Comparison of ENCODE assay signal across 12 cellular contexts in genomic region chr15:61169904-61170695, GRCh38. TPM values are rescaled to one million over a fixed set of nuclear protein-coding genes. Genes with fewer than 3 reads are reported as not detected.
DNase-seq lines count a peak whose midpoint lies in the region; ATAC-seq, FAIRE-seq and TF ChIP-seq lines count a peak whose summit lies in the region.
"Had no signal": no experiment of that assay in that cellular context is flagged by ENCODE, and none has a peak within 500 bp of the region (broad histone marks: within the 10 kb centered on the region; RNA-seq: fewer than 3 reads in every experiment).

No MANE protein-coding gene starts in this region.

- no peak overlapping the region for H3K56ac ChIP-seq in H9 (ENCODE audit: insufficient read length, low read depth, low read length)

- H3K4me3 ChIP-seq in WERI-Rb-1 (ENCODE audit: low read depth, low read length) (peak overlapping the region; percentile 8; the same call in 1 of the 2 replicates), iPS-20b (ENCODE audit: low read length) (peak overlapping the region; percentile 12; the same call in 1 of the 2 replicates), colonic mucosa (no peak overlapping the region), kidney (ENCODE audit: low read length in 2 of 2) (no peak overlapping the region)
- H3K4me3 ChIP-seq: body of pancreas, suprapubic skin had no signal

- H2BK120ac ChIP-seq in H9 (ENCODE audit: low read depth, low read length, poor library complexity, severe bottlenecking) = no peak overlapping the region

- H2AK5ac ChIP-seq in H9 (ENCODE audit: insufficient read length, low read length) = no peak overlapping the region

- no peak overlapping the region for H4K5ac ChIP-seq in H9 (ENCODE audit: insufficient read length, low read depth, low read length)

- no peak overlapping the region for H3T11ph ChIP-seq in H9 (ENCODE audit: low read length)

- no peaks in the 10 kb centered on the region for H3K23me2 ChIP-seq in H9 (ENCODE audit: insufficient read length, low read depth, low read length, poor library complexity, severe bottlenecking)

- H4K91ac ChIP-seq in H9 (ENCODE audit: insufficient read length, low read depth, low read length) = no peak overlapping the region

- peak overlapping the region; percentile 39 to 79 (median 41); a peak in 6 of 7 replicates for H3K27ac Mint-ChIP-seq in H9

- H3K23ac ChIP-seq in H9 (ENCODE audit: insufficient read length, low read depth, low read length) = no peak overlapping the region

- H2BK12ac ChIP-seq in H9 (ENCODE audit: insufficient read length, low read depth, low read length) = no peak overlapping the region

- H2BK15ac ChIP-seq in H9 (ENCODE audit: low read depth, low read length) = no peak overlapping the region

- no peak overlapping the region for H2BK5ac ChIP-seq in H9 (ENCODE audit: insufficient read length, low read length)

- H3K4me3 Mint-ChIP-seq in H9 = peak overlapping the region in 1 of 2 experiments; percentile 45; a peak in 4 of 5 replicates

- H3K9ac ChIP-seq in H9 (ENCODE audit: extremely low read depth, insufficient read length, low read length) (no peak overlapping the region), iPS-20b (ENCODE audit: low read depth, low read length) (peak overlapping the region; percentile 60; the same call in 1 of the 2 replicates), colonic mucosa (ENCODE audit: low read depth in 2 of 2, low read length in 2 of 2) (no peak overlapping the region), kidney (ENCODE audit: low read length in 2 of 2) (no peak overlapping the region)

- H3K4me2 ChIP-seq in H9 (ENCODE audit: insufficient read depth, insufficient read length, low read length) = peak overlapping the region; percentile 31

- peaks cover 69 to 72% of the 10 kb centered on the region in 2 experiments for H3K4me1 Mint-ChIP-seq in H9

- peak; percentile 72 for ATAC-seq in GM18498 (IDR thresholded peaks at IDR 0.05; ENCODE audit: unreplicated experiment)
- ATAC-seq: body of pancreas had no signal

- H2AFZ ChIP-seq in H9 (ENCODE audit: low read length) = no peak overlapping the region

- no peaks in the 10 kb centered on the region; the same call in 1 of the 2 replicates for H3K27me3 Mint-ChIP-seq in H9 (ENCODE audit: low read depth)

- FAIRE-seq in kidney (lab: Jason Lieb, UNC) = no peak
- FAIRE-seq: H54 had no signal

- no peak overlapping the region for H3K18ac ChIP-seq in H9 (ENCODE audit: insufficient read length, low read depth, low read length)

- H3K9me3 ChIP-seq in H9 (ENCODE audit: control insufficient read depth, low read depth, low read length) (no peaks in the 10 kb centered on the region), WERI-Rb-1 (ENCODE audit: severe bottlenecking) (no peaks in the 10 kb centered on the region), iPS-20b (ENCODE audit: insufficient read depth, low read depth, low read length) (no peaks in the 10 kb centered on the region), colonic mucosa (no peaks in the 10 kb centered on the region), kidney (ENCODE audit: control insufficient read depth in 1 of 2, low read length in 2 of 2) (no peaks in the 10 kb centered on the region)
- H3K9me3 ChIP-seq: body of pancreas, suprapubic skin had no signal

- no peaks in the 10 kb centered on the region for H3K36me3 ChIP-seq in WERI-Rb-1
- no peaks in the 10 kb centered on the region for H3K36me3 ChIP-seq in iPS-20b (ENCODE audit: insufficient read depth, low read depth, low read length)
- no peaks in the 10 kb centered on the region for H3K36me3 ChIP-seq in colonic mucosa
- no peaks in the 10 kb centered on the region for H3K36me3 ChIP-seq in kidney (ENCODE audit: control insufficient read depth in 1 of 2, insufficient read depth in 2 of 2, low read length in 2 of 2)
- H3K36me3 ChIP-seq: suprapubic skin had no signal

- DNase-seq in H9 (no peak), WERI-Rb-1 (peak; percentile 80), colonic mucosa (no peak), kidney (no peak), midbrain (lab: John Stamatoyannopoulos, UW) (no peak)
- DNase-seq: body of pancreas, foreskin melanocyte had no signal

- H3K9me3 Mint-ChIP-seq in H9 = 0 out of 5 replicates have a peak, but pooled peaks cover 0 to 3% of the 10 kb centered on the region in 2 experiments

- H4K8ac ChIP-seq in H9 (replicated peaks; ENCODE audit: insufficient read length, low read depth, low read length) = no peak overlapping the region

- H3K27me3 ChIP-seq in H9 (ENCODE audit: insufficient read depth, low read length) (no peaks in the 10 kb centered on the region), WERI-Rb-1 (ENCODE audit: insufficient read depth, low read depth, severe bottlenecking) (no peaks in the 10 kb centered on the region), iPS-20b (ENCODE audit: insufficient read depth, low read length) (no peaks in the 10 kb centered on the region), colonic mucosa (no peaks in the 10 kb centered on the region)
- H3K27me3 ChIP-seq: body of pancreas, suprapubic skin had no signal

- no peak overlapping the region for H3K4ac ChIP-seq in H9 (ENCODE audit: low read depth, low read length)

- H3K4me1 ChIP-seq in H9 (ENCODE audit: insufficient read depth, low read length) (peaks cover 40% of the 10 kb centered on the region), iPS-20b (ENCODE audit: insufficient read depth, low read length) (peaks cover 52% of the 10 kb centered on the region), colonic mucosa (no peaks in the 10 kb centered on the region), kidney (ENCODE audit: control insufficient read depth in 1 of 2, insufficient read depth in 1 of 2, low read depth in 1 of 2, low read length in 2 of 2) (peaks cover 0 to 2% of the 10 kb centered on the region in 2 donors)
- H3K4me1 ChIP-seq: body of pancreas had no signal

- no peaks in the 10 kb centered on the region; a peak in 2 of 7 replicates for H3K36me3 Mint-ChIP-seq in H9 (ENCODE audit: insufficient read depth in 1 of 3, low read depth in 3 of 3)
- H3K36me3 Mint-ChIP-seq: IgD-negative memory B cell had no signal

- WGBS in H9 (ENCODE audit: extremely low coverage, insufficient read length, low lambda C conversion rate) = no CpG with 5 or more reads among the region's 9 CpGs

- H3K79me2 ChIP-seq in H9 (ENCODE audit: insufficient read depth, low read length) = no peaks in the 10 kb centered on the region

- H3K27ac ChIP-seq in H9 (ENCODE audit: insufficient read length, low read depth, low read length) (peak overlapping the region; percentile 88), WERI-Rb-1 (peak overlapping the region; percentile 70), iPS-20b (ENCODE audit: low read length) (peak overlapping the region; percentile 68), colonic mucosa (no peak overlapping the region), kidney (ENCODE audit: low read depth in 2 of 2, low read length in 2 of 2) (no peak overlapping the region)
- H3K27ac ChIP-seq: body of pancreas, suprapubic skin had no signal

- TF ChIP-seq CTCF in H9 (conservative IDR thresholded peaks at IDR 0.05) (no peak), WERI-Rb-1 (IDR thresholded peaks at IDR 0.05; ENCODE audit: low read depth, low read length) (no peak), colonic mucosa (IDR thresholded peaks at IDR 0.05) (no peak), kidney (IDR thresholded peaks at IDR 0.05; ENCODE audit: borderline replicate concordance, extremely low read depth, insufficient read depth) (no peak)

- H2BK20ac ChIP-seq in H9 (ENCODE audit: low read depth, low read length, poor library complexity, severe bottlenecking) = peak overlapping the region; percentile 94

- no peaks in the 10 kb centered on the region for H3K79me1 ChIP-seq in H9 (ENCODE audit: insufficient read depth, low read depth, low read length, poor library complexity, severe bottlenecking)

- no peaks in the 10 kb centered on the region for H4K20me1 ChIP-seq in H9 (ENCODE audit: control insufficient read depth, insufficient read depth, insufficient read length)

- no peak overlapping the region; the same call in 1 of the 2 replicates for H3K14ac ChIP-seq in H9 (ENCODE audit: insufficient read depth, low read length)

- intact Hi-C loops in colonic mucosa (cut with DNase I) (loop anchor here (5.0 kb wide), 1 partner anchor 662 kb away; no protein-coding TSS in a partner anchor), kidney (cut with DNase I) (no loop called here)

RNA-seq across cellular contexts. Expression of gene RORA, which starts 59.0 kb away (rescaled TPM):
- total RNA-seq in H9 (2021) (3.1 and 3.9 TPM in 2 replicates), colonic mucosa (1 to 10 TPM; 3.6 to 9.1 TPM), kidney (32.0 TPM)
- 5.2 TPM for polyA plus RNA-seq in kidney (ENCODE audit: insufficient read depth, low read depth, low replicate concordance)

Comparison
In these comparisons a context has a peak if more than half of its experiments do, and no peak if none do; other contexts are left out.
1. H3K27ac ChIP-seq: peak in H9 (single experiment), WERI-Rb-1 (single experiment) and iPS-20b (single experiment); none in colonic mucosa (single experiment) and kidney (0 of 2).
2. H3K4me3 ChIP-seq: peak in WERI-Rb-1 (single experiment) and iPS-20b (single experiment); none in colonic mucosa (single experiment) and kidney (0 of 2).